Comparison of ENCODE assay signal across 1 cellular context in the genomic region with DNA sequence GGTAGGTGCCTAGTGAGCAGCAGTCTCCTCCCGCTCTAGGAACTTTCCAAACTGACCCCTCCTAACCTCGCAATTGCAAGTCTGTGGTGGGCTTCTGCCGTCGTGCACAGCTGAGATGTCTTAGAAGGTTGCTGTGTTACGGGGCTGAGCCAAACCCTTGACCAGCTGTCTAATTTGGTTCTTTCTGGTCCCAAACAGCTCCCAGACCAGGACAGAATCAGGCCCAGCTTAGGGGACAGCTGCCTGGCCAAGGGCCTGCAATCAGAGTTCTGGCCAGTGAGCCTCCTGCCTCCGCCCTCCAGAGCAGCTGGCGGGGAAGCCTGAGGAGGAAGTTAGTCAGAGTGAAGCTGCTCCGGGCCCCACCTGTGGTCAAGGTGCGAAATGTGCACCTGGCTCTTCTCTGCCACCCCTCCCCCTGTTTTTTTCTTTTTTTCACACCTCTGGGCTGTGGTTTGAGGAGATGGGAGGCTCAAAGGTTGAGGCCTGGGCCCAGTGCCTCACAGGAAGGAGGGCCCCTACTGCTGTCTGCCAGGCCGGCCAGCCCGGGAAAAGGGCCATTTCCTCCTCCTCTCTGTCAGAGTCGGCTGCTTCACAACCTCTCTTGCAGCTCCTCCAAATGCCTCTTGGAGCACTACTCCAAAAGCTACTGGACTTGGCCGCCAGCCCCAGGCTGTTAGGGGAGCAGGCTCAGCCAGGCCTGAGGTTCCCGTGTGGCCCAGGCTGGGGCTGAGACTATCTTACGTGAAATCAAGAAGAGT.
A peak's percentile ranks its signal among the peaks of the same experiment; 100 is the strongest.
TF ChIP-seq lines count a peak whose summit lies in the region.

No MANE protein-coding gene starts in this region.

TF ChIP-seq in GM12878, 131 proteins besides CTCF, POLR2A, EP300 and RAD21 (continued from another document and continues in another):
- TF ChIP-seq, protein P1, sequence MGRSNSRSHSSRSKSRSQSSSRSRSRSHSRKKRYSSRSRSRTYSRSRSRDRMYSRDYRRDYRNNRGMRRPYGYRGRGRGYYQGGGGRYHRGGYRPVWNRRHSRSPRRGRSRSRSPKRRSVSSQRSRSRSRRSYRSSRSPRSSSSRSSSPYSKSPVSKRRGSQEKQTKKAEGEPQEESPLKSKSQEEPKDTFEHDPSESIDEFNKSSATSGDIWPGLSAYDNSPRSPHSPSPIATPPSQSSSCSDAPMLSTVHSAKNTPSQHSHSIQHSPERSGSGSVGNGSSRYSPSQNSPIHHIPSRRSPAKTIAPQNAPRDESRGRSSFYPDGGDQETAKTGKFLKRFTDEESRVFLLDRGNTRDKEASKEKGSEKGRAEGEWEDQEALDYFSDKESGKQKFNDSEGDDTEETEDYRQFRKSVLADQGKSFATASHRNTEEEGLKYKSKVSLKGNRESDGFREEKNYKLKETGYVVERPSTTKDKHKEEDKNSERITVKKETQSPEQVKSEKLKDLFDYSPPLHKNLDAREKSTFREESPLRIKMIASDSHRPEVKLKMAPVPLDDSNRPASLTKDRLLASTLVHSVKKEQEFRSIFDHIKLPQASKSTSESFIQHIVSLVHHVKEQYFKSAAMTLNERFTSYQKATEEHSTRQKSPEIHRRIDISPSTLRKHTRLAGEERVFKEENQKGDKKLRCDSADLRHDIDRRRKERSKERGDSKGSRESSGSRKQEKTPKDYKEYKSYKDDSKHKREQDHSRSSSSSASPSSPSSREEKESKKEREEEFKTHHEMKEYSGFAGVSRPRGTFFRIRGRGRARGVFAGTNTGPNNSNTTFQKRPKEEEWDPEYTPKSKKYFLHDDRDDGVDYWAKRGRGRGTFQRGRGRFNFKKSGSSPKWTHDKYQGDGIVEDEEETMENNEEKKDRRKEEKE (IDR thresholded peaks at IDR 0.05), result no peak
- TF ChIP-seq, protein P2, sequence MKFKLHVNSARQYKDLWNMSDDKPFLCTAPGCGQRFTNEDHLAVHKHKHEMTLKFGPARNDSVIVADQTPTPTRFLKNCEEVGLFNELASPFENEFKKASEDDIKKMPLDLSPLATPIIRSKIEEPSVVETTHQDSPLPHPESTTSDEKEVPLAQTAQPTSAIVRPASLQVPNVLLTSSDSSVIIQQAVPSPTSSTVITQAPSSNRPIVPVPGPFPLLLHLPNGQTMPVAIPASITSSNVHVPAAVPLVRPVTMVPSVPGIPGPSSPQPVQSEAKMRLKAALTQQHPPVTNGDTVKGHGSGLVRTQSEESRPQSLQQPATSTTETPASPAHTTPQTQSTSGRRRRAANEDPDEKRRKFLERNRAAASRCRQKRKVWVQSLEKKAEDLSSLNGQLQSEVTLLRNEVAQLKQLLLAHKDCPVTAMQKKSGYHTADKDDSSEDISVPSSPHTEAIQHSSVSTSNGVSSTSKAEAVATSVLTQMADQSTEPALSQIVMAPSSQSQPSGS (IDR thresholded peaks at IDR 0.05; ENCODE audit: low read length), result no peak
- TF ChIP-seq, protein P3, sequence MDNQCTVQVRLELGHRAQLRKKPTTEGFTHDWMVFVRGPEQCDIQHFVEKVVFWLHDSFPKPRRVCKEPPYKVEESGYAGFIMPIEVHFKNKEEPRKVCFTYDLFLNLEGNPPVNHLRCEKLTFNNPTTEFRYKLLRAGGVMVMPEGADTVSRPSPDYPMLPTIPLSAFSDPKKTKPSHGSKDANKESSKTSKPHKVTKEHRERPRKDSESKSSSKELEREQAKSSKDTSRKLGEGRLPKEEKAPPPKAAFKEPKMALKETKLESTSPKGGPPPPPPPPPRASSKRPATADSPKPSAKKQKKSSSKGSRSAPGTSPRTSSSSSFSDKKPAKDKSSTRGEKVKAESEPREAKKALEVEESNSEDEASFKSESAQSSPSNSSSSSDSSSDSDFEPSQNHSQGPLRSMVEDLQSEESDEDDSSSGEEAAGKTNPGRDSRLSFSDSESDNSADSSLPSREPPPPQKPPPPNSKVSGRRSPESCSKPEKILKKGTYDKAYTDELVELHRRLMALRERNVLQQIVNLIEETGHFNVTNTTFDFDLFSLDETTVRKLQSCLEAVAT (IDR thresholded peaks at IDR 0.05), result peak; percentile 91
- TF ChIP-seq ASH2L (IDR thresholded peaks at IDR 0.05; ENCODE audit: borderline replicate concordance, low read depth) (no peak), ZSCAN29 (IDR thresholded peaks at IDR 0.05) (no peak), EED (IDR thresholded peaks at IDR 0.05; ENCODE audit: low read depth) (peak; percentile 93), MXI1 (IDR thresholded peaks at IDR 0.05; ENCODE audit: low read depth, low read length) (no peak), KAT2A (conservative IDR thresholded peaks at IDR 0.05; ENCODE audit: control insufficient read depth, low read depth, low read length) (no peak), TAF1 (IDR thresholded peaks at IDR 0.05; ENCODE audit: borderline replicate concordance, low read depth, low read length) (peak; percentile 15; the same call in 1 of the 2 replicates), SMC3 (IDR thresholded peaks at IDR 0.05; ENCODE audit: borderline replicate concordance, low read length) (peak; percentile 17; the same call in 1 of the 2 replicates), NFXL1 (IDR thresholded peaks at IDR 0.05; ENCODE audit: borderline replicate concordance) (no peak), POU2F2 (IDR thresholded peaks at IDR 0.05; ENCODE audit: borderline replicate concordance, low read depth, low read length) (peak; percentile 75; the same call in 2 of the 3 replicates), CBX3 (IDR thresholded peaks at IDR 0.05; ENCODE audit: borderline replicate concordance, low read depth) (no peak), BMI1 (IDR thresholded peaks at IDR 0.05; ENCODE audit: borderline replicate concordance) (peak; percentile 88), MYC (IDR thresholded peaks at IDR 0.05; ENCODE audit: insufficient read depth, insufficient read length, insufficient replicate concordance, low read length, severe bottlenecking) (no peak), SPI1 (IDR thresholded peaks at IDR 0.05; ENCODE audit: borderline replicate concordance, insufficient read depth, low read depth, low read length) (0 out of 2 replicates have a peak, but pooled peaks have one; percentile 5), NBN (IDR thresholded peaks at IDR 0.05) (peak; percentile 92), RELA (IDR thresholded peaks at IDR 0.05; ENCODE audit: borderline replicate concordance, partially characterized antibody) (peak; percentile 20), ZNF274 (IDR thresholded peaks at IDR 0.05; ENCODE audit: insufficient read depth, insufficient read length) (no peak), CHD1 (IDR thresholded peaks at IDR 0.05; ENCODE audit: low read depth, low read length) (no peak), HDGF (IDR thresholded peaks at IDR 0.05) (no peak), RUNX3 (IDR thresholded peaks at IDR 0.05; ENCODE audit: low read length) (no peak), BCL11A (IDR thresholded peaks at IDR 0.05; ENCODE audit: low read depth, low read length) (peak; percentile 90), CBX5 (IDR thresholded peaks at IDR 0.05; ENCODE audit: low read depth) (no peak), HDAC6 (IDR thresholded peaks at IDR 0.05; ENCODE audit: unreplicated experiment) (no peak), NR2C2 (IDR thresholded peaks at IDR 0.05; ENCODE audit: borderline replicate concordance, control insufficient read depth, insufficient read length, low read depth) (no peak), POLR2AphosphoS5 (IDR thresholded peaks at IDR 0.05; ENCODE audit: low read length) (peak; percentile 53; the same call in 1 of the 2 replicates), YBX1 (IDR thresholded peaks at IDR 0.05) (no peak), FOXK2 (IDR thresholded peaks at IDR 0.05) (no peak), DPF2 (IDR thresholded peaks at IDR 0.05) (peak; percentile 99), SIX5 (IDR thresholded peaks at IDR 0.05; ENCODE audit: low read depth, low read length, severe bottlenecking) (no peak), STAT3 (IDR thresholded peaks at IDR 0.05; ENCODE audit: low read depth, low read length) (no peak), SMAD1 (IDR thresholded peaks at IDR 0.05; ENCODE audit: low read depth, partially characterized antibody) (no peak), SUPT20H (IDR thresholded peaks at IDR 0.05; ENCODE audit: borderline replicate concordance, control insufficient read depth, low read depth, low read length) (no peak), BRCA1 (IDR thresholded peaks at IDR 0.05; ENCODE audit: low read depth, low read length) (no peak), SREBF2 (IDR thresholded peaks at IDR 0.05; ENCODE audit: low read length) (no peak), IRF4 (IDR thresholded peaks at IDR 0.05; ENCODE audit: low read depth, low read length) (peak; percentile 76), TBL1XR1 (IDR thresholded peaks at IDR 0.05; ENCODE audit: low read depth, low read length) (peak; percentile 82; the same call in 1 of the 2 replicates), SIN3A (IDR thresholded peaks at IDR 0.05; ENCODE audit: low read depth, low read length) (no peak), POLR2AphosphoS2 (IDR thresholded peaks at IDR 0.05; ENCODE audit: low read depth, low read length) (no peak)
- TF ChIP-seq, protein P4, sequence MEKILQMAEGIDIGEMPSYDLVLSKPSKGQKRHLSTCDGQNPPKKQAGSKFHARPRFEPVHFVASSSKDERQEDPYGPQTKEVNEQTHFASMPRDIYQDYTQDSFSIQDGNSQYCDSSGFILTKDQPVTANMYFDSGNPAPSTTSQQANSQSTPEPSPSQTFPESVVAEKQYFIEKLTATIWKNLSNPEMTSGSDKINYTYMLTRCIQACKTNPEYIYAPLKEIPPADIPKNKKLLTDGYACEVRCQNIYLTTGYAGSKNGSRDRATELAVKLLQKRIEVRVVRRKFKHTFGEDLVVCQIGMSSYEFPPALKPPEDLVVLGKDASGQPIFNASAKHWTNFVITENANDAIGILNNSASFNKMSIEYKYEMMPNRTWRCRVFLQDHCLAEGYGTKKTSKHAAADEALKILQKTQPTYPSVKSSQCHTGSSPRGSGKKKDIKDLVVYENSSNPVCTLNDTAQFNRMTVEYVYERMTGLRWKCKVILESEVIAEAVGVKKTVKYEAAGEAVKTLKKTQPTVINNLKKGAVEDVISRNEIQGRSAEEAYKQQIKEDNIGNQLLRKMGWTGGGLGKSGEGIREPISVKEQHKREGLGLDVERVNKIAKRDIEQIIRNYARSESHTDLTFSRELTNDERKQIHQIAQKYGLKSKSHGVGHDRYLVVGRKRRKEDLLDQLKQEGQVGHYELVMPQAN (conservative IDR thresholded peaks at IDR 0.05), result peak; percentile 19; the same call in 1 of the 2 replicates
- TF ChIP-seq, protein P5, sequence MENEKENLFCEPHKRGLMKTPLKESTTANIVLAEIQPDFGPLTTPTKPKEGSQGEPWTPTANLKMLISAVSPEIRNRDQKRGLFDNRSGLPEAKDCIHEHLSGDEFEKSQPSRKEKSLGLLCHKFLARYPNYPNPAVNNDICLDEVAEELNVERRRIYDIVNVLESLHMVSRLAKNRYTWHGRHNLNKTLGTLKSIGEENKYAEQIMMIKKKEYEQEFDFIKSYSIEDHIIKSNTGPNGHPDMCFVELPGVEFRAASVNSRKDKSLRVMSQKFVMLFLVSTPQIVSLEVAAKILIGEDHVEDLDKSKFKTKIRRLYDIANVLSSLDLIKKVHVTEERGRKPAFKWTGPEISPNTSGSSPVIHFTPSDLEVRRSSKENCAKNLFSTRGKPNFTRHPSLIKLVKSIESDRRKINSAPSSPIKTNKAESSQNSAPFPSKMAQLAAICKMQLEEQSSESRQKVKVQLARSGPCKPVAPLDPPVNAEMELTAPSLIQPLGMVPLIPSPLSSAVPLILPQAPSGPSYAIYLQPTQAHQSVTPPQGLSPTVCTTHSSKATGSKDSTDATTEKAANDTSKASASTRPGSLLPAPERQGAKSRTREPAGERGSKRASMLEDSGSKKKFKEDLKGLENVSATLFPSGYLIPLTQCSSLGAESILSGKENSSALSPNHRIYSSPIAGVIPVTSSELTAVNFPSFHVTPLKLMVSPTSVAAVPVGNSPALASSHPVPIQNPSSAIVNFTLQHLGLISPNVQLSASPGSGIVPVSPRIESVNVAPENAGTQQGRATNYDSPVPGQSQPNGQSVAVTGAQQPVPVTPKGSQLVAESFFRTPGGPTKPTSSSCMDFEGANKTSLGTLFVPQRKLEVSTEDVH (IDR thresholded peaks at IDR 0.05; ENCODE audit: low read depth, partially characterized antibody), result no peak
- TF ChIP-seq, protein P6, sequence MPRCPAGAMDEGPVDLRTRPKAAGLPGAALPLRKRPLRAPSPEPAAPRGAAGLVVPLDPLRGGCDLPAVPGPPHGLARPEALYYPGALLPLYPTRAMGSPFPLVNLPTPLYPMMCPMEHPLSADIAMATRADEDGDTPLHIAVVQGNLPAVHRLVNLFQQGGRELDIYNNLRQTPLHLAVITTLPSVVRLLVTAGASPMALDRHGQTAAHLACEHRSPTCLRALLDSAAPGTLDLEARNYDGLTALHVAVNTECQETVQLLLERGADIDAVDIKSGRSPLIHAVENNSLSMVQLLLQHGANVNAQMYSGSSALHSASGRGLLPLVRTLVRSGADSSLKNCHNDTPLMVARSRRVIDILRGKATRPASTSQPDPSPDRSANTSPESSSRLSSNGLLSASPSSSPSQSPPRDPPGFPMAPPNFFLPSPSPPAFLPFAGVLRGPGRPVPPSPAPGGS (IDR thresholded peaks at IDR 0.05; ENCODE audit: borderline replicate concordance, insufficient read depth, low read depth, low read length, poor library complexity, severe bottlenecking), result no peak
- TF ChIP-seq, protein P7, sequence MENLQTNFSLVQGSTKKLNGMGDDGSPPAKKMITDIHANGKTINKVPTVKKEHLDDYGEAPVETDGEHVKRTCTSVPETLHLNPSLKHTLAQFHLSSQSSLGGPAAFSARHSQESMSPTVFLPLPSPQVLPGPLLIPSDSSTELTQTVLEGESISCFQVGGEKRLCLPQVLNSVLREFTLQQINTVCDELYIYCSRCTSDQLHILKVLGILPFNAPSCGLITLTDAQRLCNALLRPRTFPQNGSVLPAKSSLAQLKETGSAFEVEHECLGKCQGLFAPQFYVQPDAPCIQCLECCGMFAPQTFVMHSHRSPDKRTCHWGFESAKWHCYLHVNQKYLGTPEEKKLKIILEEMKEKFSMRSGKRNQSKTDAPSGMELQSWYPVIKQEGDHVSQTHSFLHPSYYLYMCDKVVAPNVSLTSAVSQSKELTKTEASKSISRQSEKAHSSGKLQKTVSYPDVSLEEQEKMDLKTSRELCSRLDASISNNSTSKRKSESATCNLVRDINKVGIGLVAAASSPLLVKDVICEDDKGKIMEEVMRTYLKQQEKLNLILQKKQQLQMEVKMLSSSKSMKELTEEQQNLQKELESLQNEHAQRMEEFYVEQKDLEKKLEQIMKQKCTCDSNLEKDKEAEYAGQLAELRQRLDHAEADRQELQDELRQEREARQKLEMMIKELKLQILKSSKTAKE (IDR thresholded peaks at IDR 0.05; ENCODE audit: low read depth, poor library complexity, severe bottlenecking), result peak; percentile 93
- TF ChIP-seq, protein P8, sequence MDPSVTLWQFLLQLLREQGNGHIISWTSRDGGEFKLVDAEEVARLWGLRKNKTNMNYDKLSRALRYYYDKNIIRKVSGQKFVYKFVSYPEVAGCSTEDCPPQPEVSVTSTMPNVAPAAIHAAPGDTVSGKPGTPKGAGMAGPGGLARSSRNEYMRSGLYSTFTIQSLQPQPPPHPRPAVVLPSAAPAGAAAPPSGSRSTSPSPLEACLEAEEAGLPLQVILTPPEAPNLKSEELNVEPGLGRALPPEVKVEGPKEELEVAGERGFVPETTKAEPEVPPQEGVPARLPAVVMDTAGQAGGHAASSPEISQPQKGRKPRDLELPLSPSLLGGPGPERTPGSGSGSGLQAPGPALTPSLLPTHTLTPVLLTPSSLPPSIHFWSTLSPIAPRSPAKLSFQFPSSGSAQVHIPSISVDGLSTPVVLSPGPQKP (IDR thresholded peaks at IDR 0.05; ENCODE audit: low read depth, low read length), result no peak
